22 cellular contexts compared by ENCODE assay signal in the genomic region with DNA sequence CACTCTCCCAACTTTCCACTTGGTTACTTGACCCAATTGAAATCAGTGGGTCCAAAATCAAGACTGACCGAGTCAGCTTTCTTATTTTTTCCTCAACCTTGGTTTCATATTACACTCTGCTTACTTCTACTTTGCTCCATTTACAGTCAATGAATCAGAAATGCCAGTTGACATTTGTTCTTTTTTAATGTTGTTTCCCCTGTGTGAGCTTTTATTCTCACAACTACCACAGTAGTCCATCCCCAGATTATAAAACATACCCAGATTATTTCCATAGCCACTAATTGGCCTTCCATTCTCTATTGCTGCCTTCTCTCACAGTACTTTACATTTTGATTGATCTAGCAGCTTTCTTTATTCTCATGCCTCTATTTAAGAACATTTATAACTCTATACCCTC. TPM values are rescaled to one million over a fixed set of nuclear protein-coding genes. Genes with fewer than 3 reads are reported as not detected.
"Had no signal": no experiment of that assay in that cellular context is flagged by ENCODE, and none has a peak within 500 bp of the region (broad histone marks: within the 10 kb centered on the region; RNA-seq: fewer than 3 reads in every experiment).

No MANE protein-coding gene starts in this region.

- H3K9me3 ChIP-seq: ascending aorta, esophagus muscularis mucosa, lower lobe of right lung, psoas muscle, suprapubic skin, vagina had no signal

- DNase-seq: activated CD4-positive, alpha-beta T cell treated with anti-CD3 and anti-CD28 coated beads, Interleukin-2, amount 50 U/mL, for 4 hours; activated effector memory CD4-positive, alpha-beta T cell treated with anti-CD3 and anti-CD28 coated beads, Interleukin-2, amount 50 U/mL, for 16 hours; activated naive CD4-positive, alpha-beta T cell treated with anti-CD3 and anti-CD28 coated beads, Interleukin-2, amount 50 U/mL, for 16 hours; activated T-cell treated with anti-CD3 and anti-CD28 coated beads, Interleukin-2, amount 50 U/mL, for 72 hours; effector CD8-positive, alpha-beta T cell; islet precursor cell; left colon; lower lobe of right lung; psoas muscle; right cardiac atrium; stimulated activated CD4-positive, alpha-beta T cell treated with anti-CD3 and anti-CD28 coated beads, Interleukin-2, amount 100 ng/mL, for 48 hours; stimulated activated naive CD8-positive, alpha-beta T cell treated with anti-CD3 and anti-CD28 coated beads, Interleukin-15, amount 100 ng/mL, for 72 hours; T-helper 2 cell; trophoblast cell had no signal

- H3K36me3 ChIP-seq: ascending aorta, lower lobe of right lung, vagina had no signal

- H3K4me1 ChIP-seq: ascending aorta, lower lobe of right lung, psoas muscle, suprapubic skin, vagina had no signal

- FAIRE-seq: bronchial epithelial cell, endothelial cell of umbilical vein had no signal

- H3K27me3 ChIP-seq: ascending aorta, esophagus muscularis mucosa, suprapubic skin, vagina had no signal

- H3K27ac ChIP-seq: ascending aorta, esophagus muscularis mucosa, lower lobe of right lung, psoas muscle, skin epidermis, suprapubic skin, vagina had no signal

- H3K4me3 ChIP-seq: ascending aorta, esophagus muscularis mucosa, lower lobe of right lung, psoas muscle, skin epidermis, suprapubic skin, vagina had no signal

- ATAC-seq: activated T-cell treated with anti-CD3 and anti-CD28 coated beads, Interleukin-2, amount 50 U/mL, for 72 hours; left colon; lower lobe of right lung; psoas muscle; right cardiac atrium; stimulated activated naive CD8-positive, alpha-beta T cell treated with anti-CD3 and anti-CD28 coated beads, Interleukin-15, amount 100 ng/mL, for 72 hours had no signal

RNA-seq across cellular contexts. Expression of a gene that starts 50.1 kb away (rescaled TPM):
- total RNA-seq: ascending aorta, bronchial epithelial cell, endothelial cell of umbilical vein, glomerular endothelial cell, left colon, psoas muscle, vagina had no signal
